8 cellular contexts compared by ENCODE assay signal in genomic region chr21:31604591-31605190, GRCh38. TPM values are rescaled to one million over a fixed set of nuclear protein-coding genes. Genes with fewer than 3 reads are reported as not detected.
A peak's percentile ranks its signal among the peaks of the same experiment; 100 is the strongest.
DNase-seq lines count a peak whose midpoint lies in the region; ATAC-seq and FAIRE-seq lines count a peak whose summit lies in the region.

No MANE protein-coding gene starts in this region.

- peak; percentile 25 for FAIRE-seq in G401.6 (lab: Jason Lieb, UNC)

- DNase-seq in NCI-H345 treated with DMSO at 0.1 percent for 48 hours (lab: John Stamatoyannopoulos, UW; ENCODE audit: unreplicated experiment): peak; percentile 74
- DNase-seq in activated CD4-positive, alpha-beta T cell treated with anti-CD3 and anti-CD28 coated beads for 1 hour: peak; percentile 64
- DNase-seq in cerebellum (ENCODE audit: low spot score): peak; percentile 76
- DNase-seq in left lobe of liver (ENCODE audit: low spot score): peak; percentile 60
- DNase-seq in stimulated activated CD4-positive, alpha-beta T cell treated with anti-CD3 and anti-CD28 coated beads, Interleukin-4, amount 100 ng/mL, for 4 hours: peak; percentile 66 to 74

- ATAC-seq in HG03039 (IDR thresholded peaks at IDR 0.05; ENCODE audit: unreplicated experiment) (peak; percentile 62), left lobe of liver (peak; percentile 96), GM18870 (IDR thresholded peaks at IDR 0.05; ENCODE audit: unreplicated experiment) (no peak)

RNA-seq across cellular contexts. Expression of gene SOD1, which starts 54.8 kb away (rescaled TPM):
- total RNA-seq in cerebellum (67.1 TPM), left lobe of liver (595 TPM)
